ENCODE assay signal across 33 cellular contexts in genomic region chr21:42970946-42971653, GRCh38. TPM values are rescaled to one million over a fixed set of nuclear protein-coding genes. Genes with fewer than 3 reads are reported as not detected.
DNase-seq lines count a peak whose midpoint lies in the region; ATAC-seq and TF ChIP-seq lines count a peak whose summit lies in the region.
"Had no signal": no experiment of that assay in that cellular context is flagged by ENCODE, and none has a peak within 500 bp of the region (broad histone marks: within the 10 kb centered on the region; RNA-seq: fewer than 3 reads in every experiment).

No MANE protein-coding gene starts in this region.

- H3K27ac ChIP-seq in HUES48 (ENCODE audit: low read depth, low read length), result peak overlapping the region; percentile 77

- H3K4me3 Mint-ChIP-seq in WTC11, result no peak overlapping the region
- peak overlapping the region in 1 of 3 experiments; percentile 40 for H3K4me3 Mint-ChIP-seq in nephron
- peak overlapping the region; percentile 16 for H3K4me3 Mint-ChIP-seq in type B pancreatic cell
- H3K4me3 Mint-ChIP-seq: activated CD4-positive, alpha-beta T cell treated with anti-CD3 and anti-CD28 coated beads for 36 hours; activated CD8-positive, alpha-beta T cell treated with anti-CD3 and anti-CD28 coated beads, Interleukin-2, amount 10 ng/mL, durations not matched to agents 7 days and 5 days; activated naive CD4-positive, alpha-beta T cell treated with anti-CD3 and anti-CD28 coated beads for 36 hours; HFFc6 had no signal

- H3K4me3 ChIP-seq in HUES48 (ENCODE audit: low read depth, low read length) (no peak overlapping the region), MG63 (no peak overlapping the region)
- H3K4me3 ChIP-seq: BLaER1 treated with 17β-estradiol and CSF1 and Interleukin-3, amounts not matched to agents 10 nM and 100 nM; esophagus squamous epithelium; skin epidermis had no signal

- H3K36me3 ChIP-seq in HUES48 (ENCODE audit: control insufficient read depth, insufficient read depth, low read length) (0 out of 2 replicates have a peak, but pooled peaks cover under 1% of the 10 kb centered on the region), MG63 (peaks cover 9% of the 10 kb centered on the region)
- H3K36me3 ChIP-seq: BLaER1 treated with 17β-estradiol and CSF1 and Interleukin-3, amounts not matched to agents 10 nM and 100 nM; esophagus squamous epithelium had no signal

- no peak for DNase-seq in WTC11 (ENCODE audit: low spot score)
- no peak for DNase-seq in type B pancreatic cell (ENCODE audit: extremely low spot score, unreplicated experiment)
- DNase-seq in DMS 273 (lab: John Stamatoyannopoulos, UW; ENCODE audit: unreplicated experiment), result no peak
- DNase-seq in MG63, result no peak
- DNase-seq: activated CD4-positive, alpha-beta T cell treated with anti-CD3 and anti-CD28 coated beads for 36 hours; activated CD8-positive, alpha-beta T cell treated with anti-CD3 and anti-CD28 coated beads, Interleukin-2, amount 10 ng/mL, durations not matched to agents 7 days and 5 days; activated naive CD4-positive, alpha-beta T cell treated with anti-CD3 and anti-CD28 coated beads for 36 hours; dermis blood vessel endothelial cell; DMS79; esophagus squamous epithelium; foreskin keratinocyte; GDM1; HFFc6; kidney glomerular epithelial cell; midbrain; naive thymus-derived CD4-positive, alpha-beta T cell; NCI-H1436; NCI-H226; NCI-H69; Right ventricle myocardium superior; stimulated activated naive CD4-positive, alpha-beta T cell had no signal

- H3K27me3 ChIP-seq in HUES48 (ENCODE audit: control insufficient read depth, insufficient read depth, low read length) (no peaks in the 10 kb centered on the region), MG63 (no peaks in the 10 kb centered on the region)
- H3K27me3 ChIP-seq: BLaER1 treated with 17β-estradiol and CSF1 and Interleukin-3, amounts not matched to agents 10 nM and 100 nM; esophagus squamous epithelium; foreskin keratinocyte had no signal

- no peak overlapping the region for H3K9ac ChIP-seq in HUES48 (ENCODE audit: low read depth, low read length)

- H3K9me3 ChIP-seq in HUES48 (ENCODE audit: control insufficient read depth, insufficient read depth, low read length) (no peaks in the 10 kb centered on the region), MG63 (no peaks in the 10 kb centered on the region)
- H3K9me3 ChIP-seq: BLaER1 treated with 17β-estradiol and CSF1 and Interleukin-3, amounts not matched to agents 10 nM and 100 nM; esophagus squamous epithelium had no signal

- CTCF ChIA-PET in WTC11 (lab: Charles Lee), result interaction anchor here (1.2 kb wide), 1 partner anchor 46 kb away, joined by 3 read pairs; the partner anchor contains the start of gene ERVH48-1

- POLR2A ChIA-PET in WTC11 (lab: Charles Lee), result interaction anchor here (0.6 kb wide), 1 partner anchor 21 kb away, joined by 3 read pairs; no protein-coding TSS in a partner anchor

- H3K36me3 Mint-ChIP-seq in WTC11 (peaks cover 3% of the 10 kb centered on the region; the same call in 1 of the 2 replicates), nephron (ENCODE audit: low read depth) (peaks cover 3% of the 10 kb centered on the region), type B pancreatic cell (no peaks in the 10 kb centered on the region)

- ATAC-seq in WTC11 (no peak), HG02884 (IDR thresholded peaks at IDR 0.05; ENCODE audit: unreplicated experiment) (no peak)
- ATAC-seq: activated CD4-positive, alpha-beta T cell treated with anti-CD3 and anti-CD28 coated beads for 36 hours; activated CD8-positive, alpha-beta T cell treated with anti-CD3 and anti-CD28 coated beads, Interleukin-2, amount 10 ng/mL, durations not matched to agents 7 days and 5 days; foreskin keratinocyte; naive thymus-derived CD4-positive, alpha-beta T cell; Panc1 had no signal

- no peak for TF ChIP-seq CTCF in WTC11 (IDR thresholded peaks at IDR 0.05)
- TF ChIP-seq CTCF in nephron (IDR thresholded peaks at IDR 0.05; ENCODE audit: unreplicated experiment in 3 of 3), result no peak
- TF ChIP-seq CTCF in type B pancreatic cell (conservative IDR thresholded peaks at IDR 0.05), result no peak

- no peaks in the 10 kb centered on the region; the same call in 1 of the 2 replicates for H3K9me3 Mint-ChIP-seq in WTC11
- H3K9me3 Mint-ChIP-seq in nephron, result no peaks in the 10 kb centered on the region
- H3K9me3 Mint-ChIP-seq in type B pancreatic cell, result no peaks in the 10 kb centered on the region
- H3K9me3 Mint-ChIP-seq: activated naive CD4-positive, alpha-beta T cell treated with anti-CD3 and anti-CD28 coated beads for 36 hours; central memory CD8-positive, alpha-beta T cell; HFFc6; naive thymus-derived CD4-positive, alpha-beta T cell had no signal

- peaks cover 32% of the 10 kb centered on the region for H3K4me1 ChIP-seq in HUES48 (ENCODE audit: control insufficient read depth, insufficient read depth, low read length)

- peak overlapping the region; percentile 92 for H3K27ac Mint-ChIP-seq in WTC11
- peak overlapping the region in 2 of 3 experiments; percentile 56 to 57 for H3K27ac Mint-ChIP-seq in nephron
- H3K27ac Mint-ChIP-seq in type B pancreatic cell, result no peak overlapping the region
- H3K27ac Mint-ChIP-seq: activated CD4-positive, alpha-beta T cell treated with anti-CD3 and anti-CD28 coated beads for 36 hours; activated CD8-positive, alpha-beta T cell treated with anti-CD3 and anti-CD28 coated beads, Interleukin-2, amount 10 ng/mL, durations not matched to agents 7 days and 5 days; activated naive CD4-positive, alpha-beta T cell treated with anti-CD3 and anti-CD28 coated beads for 36 hours; HFFc6; naive thymus-derived CD4-positive, alpha-beta T cell had no signal

- H3K4me1 Mint-ChIP-seq in WTC11 (peaks cover 38% of the 10 kb centered on the region), nephron (no peaks in the 10 kb centered on the region), type B pancreatic cell (ENCODE audit: unreplicated experiment) (peaks cover 8% of the 10 kb centered on the region)
- H3K4me1 Mint-ChIP-seq: central memory CD8-positive, alpha-beta T cell had no signal

- H3K27me3 Mint-ChIP-seq in WTC11 (ENCODE audit: low read depth) (no peaks in the 10 kb centered on the region), nephron (ENCODE audit: low read depth) (no peaks in the 10 kb centered on the region), type B pancreatic cell (no peaks in the 10 kb centered on the region)
- H3K27me3 Mint-ChIP-seq: activated CD4-positive, alpha-beta T cell treated with anti-CD3 and anti-CD28 coated beads for 36 hours; central memory CD8-positive, alpha-beta T cell; naive thymus-derived CD4-positive, alpha-beta T cell had no signal

TF ChIP-seq in WTC11, 78 proteins besides CTCF, POLR2A, EP300 and RAD21:
- TF ChIP-seq MAX (CRISPR knock-in tag; IDR thresholded peaks at IDR 0.05) (no peak), MXD4 (CRISPR knock-in tag; IDR thresholded peaks at IDR 0.05; ENCODE audit: borderline replicate concordance) (peak; percentile 81; the same call in 1 of the 2 replicates), ZSCAN18 (CRISPR knock-in tag; IDR thresholded peaks at IDR 0.05) (peak; percentile 86; the same call in 1 of the 2 replicates), TP53 (CRISPR knock-in tag; IDR thresholded peaks at IDR 0.05) (no peak), ZNF423 (CRISPR knock-in tag; IDR thresholded peaks at IDR 0.05) (peak; percentile 48)
TF ChIP-seq in WTC11: peak in this region for 3.

RNA-seq across cellular contexts. Expression of gene PKNOX1, which starts 3.3 kb away (rescaled TPM):
- total RNA-seq in WTC11 (2021), result 21.2 to 25.2 TPM (median 23.0 TPM) in 3 replicates
- 14.6 and 25.4 TPM in 2 replicates for total RNA-seq in type B pancreatic cell (ENCODE audit: low replicate concordance)
- total RNA-seq in MG63 (2014; rRNA removed; shearing (Covaris generic); ENCODE audit: low replicate concordance), result 29.6 and 35.9 TPM in 2 replicates

RNA-seq across cellular contexts. Expression of gene ERVH48-1, which starts 45.7 kb away (rescaled TPM):
- total RNA-seq in WTC11 (2021) (14.7 to 26.6 TPM (median 26.1 TPM) in 3 replicates), type B pancreatic cell (ENCODE audit: low replicate concordance) (1.8 TPM in 1 of 2 replicates, not detected in the other)
- total RNA-seq in MG63 (2014; rRNA removed; shearing (Covaris generic); ENCODE audit: low replicate concordance), result not detected in 2 replicates
- total RNA-seq: dermis blood vessel endothelial cell, foreskin keratinocyte, HFFc6, HT1080, lower leg skin, osteocyte, renal cortical epithelial cell, Right ventricle myocardium superior, temporal lobe had no signal
